Comparison of ENCODE assay signal across 1 cellular context in the genomic region with DNA sequence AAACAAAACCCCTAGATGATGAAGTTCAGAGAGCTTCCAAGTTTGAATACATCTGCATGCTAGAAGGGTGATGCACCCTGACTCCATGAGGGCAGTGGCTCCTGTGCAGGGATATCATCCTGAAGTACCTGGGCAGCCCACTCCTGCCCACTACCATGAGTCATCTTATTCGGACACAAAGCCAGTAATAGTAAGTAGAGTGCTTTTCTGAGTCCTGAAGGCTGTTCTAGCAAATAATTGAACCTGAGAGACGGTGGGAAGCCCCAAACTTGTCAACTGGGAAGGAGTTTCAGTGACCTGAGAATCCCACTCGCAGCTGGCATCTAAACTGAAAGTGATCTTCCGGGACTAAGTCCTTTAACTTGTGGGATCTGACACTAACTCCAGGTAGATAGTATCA.
TF ChIP-seq lines count a peak whose summit lies in the region.

No MANE protein-coding gene starts in this region.

TF ChIP-seq in HepG2, 621 proteins besides CTCF, POLR2A, EP300 and RAD21 (continued from another document):
- TF ChIP-seq, protein P1, sequence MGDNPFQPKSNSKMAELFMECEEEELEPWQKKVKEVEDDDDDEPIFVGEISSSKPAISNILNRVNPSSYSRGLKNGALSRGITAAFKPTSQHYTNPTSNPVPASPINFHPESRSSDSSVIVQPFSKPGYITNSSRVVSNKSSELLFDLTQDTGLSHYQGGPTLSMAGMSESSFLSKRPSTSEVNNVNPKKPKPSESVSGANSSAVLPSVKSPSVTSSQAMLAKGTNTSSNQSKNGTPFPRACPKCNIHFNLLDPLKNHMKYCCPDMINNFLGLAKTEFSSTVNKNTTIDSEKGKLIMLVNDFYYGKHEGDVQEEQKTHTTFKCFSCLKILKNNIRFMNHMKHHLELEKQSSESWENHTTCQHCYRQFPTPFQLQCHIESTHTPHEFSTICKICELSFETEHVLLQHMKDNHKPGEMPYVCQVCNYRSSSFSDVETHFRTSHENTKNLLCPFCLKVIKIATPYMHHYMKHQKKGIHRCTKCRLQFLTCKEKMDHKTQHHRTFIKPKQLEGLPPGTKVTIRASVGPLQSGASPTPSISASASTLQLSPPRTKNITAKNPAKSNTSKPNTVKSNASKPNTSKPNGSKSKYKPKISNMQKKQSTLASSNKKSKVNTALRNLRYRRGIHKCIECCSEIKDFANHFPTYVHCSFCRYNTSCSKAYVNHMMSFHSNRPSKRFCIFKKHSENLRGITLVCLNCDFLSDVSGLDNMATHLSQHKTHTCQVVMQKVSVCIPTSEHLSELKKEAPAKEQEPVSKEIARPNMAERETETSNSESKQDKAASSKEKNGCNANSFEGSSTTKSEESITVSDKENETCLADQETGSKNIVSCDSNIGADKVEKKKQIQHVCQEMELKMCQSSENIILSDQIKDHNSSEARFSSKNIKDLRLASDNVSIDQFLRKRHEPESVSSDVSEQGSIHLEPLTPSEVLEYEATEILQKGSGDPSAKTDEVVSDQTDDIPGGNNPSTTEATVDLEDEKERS (CRISPR knock-in tag; IDR thresholded peaks at IDR 0.05) = 0 out of 2 replicates have a peak, but pooled peaks have one; percentile 40
- TF ChIP-seq ZFP90 (CRISPR knock-in tag; IDR thresholded peaks at IDR 0.05; ENCODE audit: borderline replicate concordance) = no peak
- TF ChIP-seq, protein P2, sequence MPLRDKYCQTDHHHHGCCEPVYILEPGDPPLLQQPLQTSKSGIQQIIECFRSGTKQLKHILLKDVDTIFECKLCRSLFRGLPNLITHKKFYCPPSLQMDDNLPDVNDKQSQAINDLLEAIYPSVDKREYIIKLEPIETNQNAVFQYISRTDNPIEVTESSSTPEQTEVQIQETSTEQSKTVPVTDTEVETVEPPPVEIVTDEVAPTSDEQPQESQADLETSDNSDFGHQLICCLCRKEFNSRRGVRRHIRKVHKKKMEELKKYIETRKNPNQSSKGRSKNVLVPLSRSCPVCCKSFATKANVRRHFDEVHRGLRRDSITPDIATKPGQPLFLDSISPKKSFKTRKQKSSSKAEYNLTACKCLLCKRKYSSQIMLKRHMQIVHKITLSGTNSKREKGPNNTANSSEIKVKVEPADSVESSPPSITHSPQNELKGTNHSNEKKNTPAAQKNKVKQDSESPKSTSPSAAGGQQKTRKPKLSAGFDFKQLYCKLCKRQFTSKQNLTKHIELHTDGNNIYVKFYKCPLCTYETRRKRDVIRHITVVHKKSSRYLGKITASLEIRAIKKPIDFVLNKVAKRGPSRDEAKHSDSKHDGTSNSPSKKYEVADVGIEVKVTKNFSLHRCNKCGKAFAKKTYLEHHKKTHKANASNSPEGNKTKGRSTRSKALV (CRISPR knock-in tag; IDR thresholded peaks at IDR 0.05) = no peak
- TF ChIP-seq MBNL3 (CRISPR knock-in tag; conservative IDR thresholded peaks at IDR 0.05) = no peak
- TF ChIP-seq ELF4 (CRISPR knock-in tag; IDR thresholded peaks at IDR 0.05; ENCODE audit: borderline replicate concordance) = peak; percentile 77; the same call in 1 of the 2 replicates
- 0 out of 2 replicates have a peak, but pooled peaks have one; percentile 48 for TF ChIP-seq ESRRA (CRISPR knock-in tag; IDR thresholded peaks at IDR 0.05; ENCODE audit: low read depth)
- 0 out of 2 replicates have a peak, but pooled peaks have one; percentile 0 for TF ChIP-seq FOXC1 (CRISPR knock-in tag; IDR thresholded peaks at IDR 0.05; ENCODE audit: borderline replicate concordance)
- no peak for TF ChIP-seq NAIF1 (CRISPR knock-in tag; IDR thresholded peaks at IDR 0.05; ENCODE audit: borderline replicate concordance)
- TF ChIP-seq MED13 (CRISPR knock-in tag; IDR thresholded peaks at IDR 0.05) = no peak; the same call in 1 of the 2 replicates
- TF ChIP-seq, protein P3, sequence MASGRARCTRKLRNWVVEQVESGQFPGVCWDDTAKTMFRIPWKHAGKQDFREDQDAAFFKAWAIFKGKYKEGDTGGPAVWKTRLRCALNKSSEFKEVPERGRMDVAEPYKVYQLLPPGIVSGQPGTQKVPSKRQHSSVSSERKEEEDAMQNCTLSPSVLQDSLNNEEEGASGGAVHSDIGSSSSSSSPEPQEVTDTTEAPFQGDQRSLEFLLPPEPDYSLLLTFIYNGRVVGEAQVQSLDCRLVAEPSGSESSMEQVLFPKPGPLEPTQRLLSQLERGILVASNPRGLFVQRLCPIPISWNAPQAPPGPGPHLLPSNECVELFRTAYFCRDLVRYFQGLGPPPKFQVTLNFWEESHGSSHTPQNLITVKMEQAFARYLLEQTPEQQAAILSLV (CRISPR knock-in tag; IDR thresholded peaks at IDR 0.05; ENCODE audit: borderline replicate concordance) = 0 out of 2 replicates have a peak, but pooled peaks have one; percentile 31
- TF ChIP-seq ZNF777 (CRISPR knock-in tag; IDR thresholded peaks at IDR 0.05) = no peak
- TF ChIP-seq, protein P4, sequence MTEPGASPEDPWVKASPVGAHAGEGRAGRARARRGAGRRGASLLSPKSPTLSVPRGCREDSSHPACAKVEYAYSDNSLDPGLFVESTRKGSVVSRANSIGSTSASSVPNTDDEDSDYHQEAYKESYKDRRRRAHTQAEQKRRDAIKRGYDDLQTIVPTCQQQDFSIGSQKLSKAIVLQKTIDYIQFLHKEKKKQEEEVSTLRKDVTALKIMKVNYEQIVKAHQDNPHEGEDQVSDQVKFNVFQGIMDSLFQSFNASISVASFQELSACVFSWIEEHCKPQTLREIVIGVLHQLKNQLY (CRISPR knock-in tag; IDR thresholded peaks at IDR 0.05) = no peak
- 0 out of 2 replicates have a peak, but pooled peaks have one; percentile 16 for TF ChIP-seq SMYD3 (CRISPR knock-in tag; IDR thresholded peaks at IDR 0.05)
- TF ChIP-seq, protein P5, sequence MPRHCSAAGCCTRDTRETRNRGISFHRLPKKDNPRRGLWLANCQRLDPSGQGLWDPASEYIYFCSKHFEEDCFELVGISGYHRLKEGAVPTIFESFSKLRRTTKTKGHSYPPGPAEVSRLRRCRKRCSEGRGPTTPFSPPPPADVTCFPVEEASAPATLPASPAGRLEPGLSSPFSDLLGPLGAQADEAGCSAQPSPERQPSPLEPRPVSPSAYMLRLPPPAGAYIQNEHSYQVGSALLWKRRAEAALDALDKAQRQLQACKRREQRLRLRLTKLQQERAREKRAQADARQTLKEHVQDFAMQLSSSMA (CRISPR knock-in tag; IDR thresholded peaks at IDR 0.05) = no peak
- TF ChIP-seq, protein P6, sequence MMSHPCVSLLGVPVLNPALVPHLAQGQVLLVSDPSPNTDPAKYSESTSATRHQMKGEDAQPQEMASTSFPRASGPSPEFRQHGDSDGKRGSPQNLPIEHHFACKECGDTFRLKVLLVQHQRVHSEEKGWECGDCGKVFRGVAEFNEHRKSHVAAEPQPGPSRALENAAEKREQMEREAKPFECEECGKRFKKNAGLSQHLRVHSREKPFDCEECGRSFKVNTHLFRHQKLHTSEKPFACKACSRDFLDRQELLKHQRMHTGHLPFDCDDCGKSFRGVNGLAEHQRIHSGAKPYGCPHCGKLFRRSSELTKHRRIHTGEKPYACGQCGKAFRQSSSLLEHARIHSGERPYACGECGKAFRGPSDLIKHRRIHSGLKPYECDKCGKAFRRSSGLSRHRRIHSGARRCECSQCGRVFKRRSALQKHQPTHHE (CRISPR knock-in tag; IDR thresholded peaks at IDR 0.05; ENCODE audit: borderline replicate concordance) = no peak
- no peak for TF ChIP-seq MED1 (CRISPR knock-in tag; IDR thresholded peaks at IDR 0.05)
- 0 out of 2 replicates have a peak, but pooled peaks have one; percentile 23 for TF ChIP-seq YEATS2 (CRISPR knock-in tag; IDR thresholded peaks at IDR 0.05; ENCODE audit: borderline replicate concordance)
- no peak for TF ChIP-seq ZNF614 (CRISPR knock-in tag; IDR thresholded peaks at IDR 0.05; ENCODE audit: borderline replicate concordance)
- TF ChIP-seq PRMT3 (CRISPR knock-in tag; IDR thresholded peaks at IDR 0.05; ENCODE audit: borderline replicate concordance, low read depth) = no peak
- 0 out of 2 replicates have a peak, but pooled peaks have one; percentile 15 for TF ChIP-seq ZSCAN21 (CRISPR knock-in tag; IDR thresholded peaks at IDR 0.05; ENCODE audit: borderline replicate concordance)
- peak in 1 of 2 experiments; percentile 23; a peak in 1 of 4 replicates for TF ChIP-seq NR2F1 (CRISPR knock-in tag; IDR thresholded peaks at IDR 0.05)
- TF ChIP-seq CREB1 (IDR thresholded peaks at IDR 0.05) = no peak
- TF ChIP-seq CREB1 (CRISPR knock-in tag; IDR thresholded peaks at IDR 0.05) = peak; percentile 36; the same call in 1 of the 2 replicates
- TF ChIP-seq, protein P7, sequence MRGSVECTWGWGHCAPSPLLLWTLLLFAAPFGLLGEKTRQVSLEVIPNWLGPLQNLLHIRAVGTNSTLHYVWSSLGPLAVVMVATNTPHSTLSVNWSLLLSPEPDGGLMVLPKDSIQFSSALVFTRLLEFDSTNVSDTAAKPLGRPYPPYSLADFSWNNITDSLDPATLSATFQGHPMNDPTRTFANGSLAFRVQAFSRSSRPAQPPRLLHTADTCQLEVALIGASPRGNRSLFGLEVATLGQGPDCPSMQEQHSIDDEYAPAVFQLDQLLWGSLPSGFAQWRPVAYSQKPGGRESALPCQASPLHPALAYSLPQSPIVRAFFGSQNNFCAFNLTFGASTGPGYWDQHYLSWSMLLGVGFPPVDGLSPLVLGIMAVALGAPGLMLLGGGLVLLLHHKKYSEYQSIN (CRISPR knock-in tag; IDR thresholded peaks at IDR 0.05; ENCODE audit: borderline replicate concordance) = no peak
- no peak for TF ChIP-seq RBM22 (optimal IDR thresholded peaks at IDR 0.05; ENCODE audit: low read length)
- no peak for TF ChIP-seq PHF20 (CRISPR knock-in tag; IDR thresholded peaks at IDR 0.05)
- no peak for TF ChIP-seq ZNF577 (CRISPR knock-in tag; IDR thresholded peaks at IDR 0.05; ENCODE audit: borderline replicate concordance, low read depth)
TF ChIP-seq in HepG2: peak in this region for 36.
